9 cellular contexts compared by ENCODE assay signal in the genomic region with DNA sequence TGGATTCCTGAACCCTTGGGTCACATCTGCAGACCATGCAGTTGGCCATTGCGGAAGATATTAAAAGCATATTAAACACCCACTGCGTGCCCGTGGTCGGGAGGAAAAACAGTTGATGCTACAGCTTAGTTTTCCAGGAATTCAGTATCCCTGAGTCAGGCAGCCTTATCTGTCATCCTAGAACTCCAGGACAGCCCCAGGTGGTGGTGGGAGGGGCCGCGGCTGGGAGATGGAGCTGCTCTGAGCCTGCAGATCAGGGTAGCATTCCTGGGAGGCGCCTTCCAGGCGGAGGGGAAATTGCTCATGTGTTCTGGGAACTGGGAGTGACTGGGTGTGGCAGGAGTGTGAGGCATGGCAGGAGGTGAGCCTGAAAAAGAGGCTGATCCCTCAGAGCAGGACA.
DNase-seq lines count a peak whose midpoint lies in the region; ATAC-seq and TF ChIP-seq lines count a peak whose summit lies in the region.
"Had no signal": no experiment of that assay in that cellular context is flagged by ENCODE, and none has a peak within 500 bp of the region (broad histone marks: within the 10 kb centered on the region; RNA-seq: fewer than 3 reads in every experiment).

No MANE protein-coding gene starts in this region.

- peak overlapping the region in 4 of 11 experiments; percentile 11 to 44 (median 40); a peak in 3 of 22 replicates for H3K9ac ChIP-seq in BLaER1 treated with 17β-estradiol and CSF1 and Interleukin-3, amounts not matched to agents 10 nM and 100 nM

- no peaks in the 10 kb centered on the region for H3K27me3 ChIP-seq in BLaER1 treated with 17β-estradiol and CSF1 and Interleukin-3, amounts not matched to agents 10 nM and 100 nM

- H3K27ac ChIP-seq in BLaER1 treated with 17β-estradiol and CSF1 and Interleukin-3, amounts not matched to agents 10 nM and 100 nM, result peak overlapping the region in 9 of 11 experiments; percentile 2 to 87 (median 72); a peak in 14 of 22 replicates
- peak overlapping the region; percentile 87 for H3K27ac ChIP-seq in mesodermal cell (ENCODE audit: low read depth, low read length, severe bottlenecking)

- H3K36me3 ChIP-seq in BLaER1 treated with 17β-estradiol and CSF1 and Interleukin-3, amounts not matched to agents 10 nM and 100 nM, result peaks cover 12 to 32% (median 25%) of the 10 kb centered on the region in 11 experiments; a peak in 21 of 22 replicates
- H3K36me3 ChIP-seq in mesodermal cell (ENCODE audit: control insufficient read depth, insufficient read depth, low read length), result peaks cover 8% of the 10 kb centered on the region

- 33 to 46% methylated on average over 7 to 8 of the region's 8 CpGs for WGBS in mesodermal cell (ENCODE audit: insufficient coverage in 2 of 2), 2 experiments

- peak; percentile 8 for TF ChIP-seq CTCF in epithelial cell of esophagus (IDR thresholded peaks at IDR 0.05; ENCODE audit: insufficient read depth, low read depth, low read length, missing control alignments)

- H3K4me3 ChIP-seq in BLaER1 treated with 17β-estradiol and CSF1 and Interleukin-3, amounts not matched to agents 10 nM and 100 nM, result no peak overlapping the region
- H3K4me3 ChIP-seq in epithelial cell of esophagus (ENCODE audit: low read length), result no peak overlapping the region
- no peak overlapping the region for H3K4me3 ChIP-seq in mesodermal cell (ENCODE audit: extremely low read depth, insufficient read depth, low read length, poor library complexity, severe bottlenecking)

- peak; percentile 84 for DNase-seq in M059J (ENCODE audit: low read depth)
- peak; percentile 99 for DNase-seq in epithelial cell of esophagus (ENCODE audit: low read depth)
- no peak for DNase-seq in mucosa of gallbladder (ENCODE audit: low spot score)
- no peak for DNase-seq in NCI-H187 (lab: John Stamatoyannopoulos, UW)
- DNase-seq: activated CD4-positive, alpha-beta T cell treated with anti-CD3 and anti-CD28 coated beads, Interleukin-2, amount 50 U/mL, for 48 hours had no signal

- peaks cover 57 to 81% (median 63%) of the 10 kb centered on the region in 10 experiments for H3K4me1 ChIP-seq in BLaER1 treated with 17β-estradiol and CSF1 and Interleukin-3, amounts not matched to agents 10 nM and 100 nM
- peaks cover 21% of the 10 kb centered on the region for H3K4me1 ChIP-seq in mesodermal cell (ENCODE audit: control insufficient read depth, insufficient read depth, low read length, poor library complexity, severe bottlenecking)

- ATAC-seq in HG02610 (IDR thresholded peaks at IDR 0.05; ENCODE audit: unreplicated experiment) (no peak), GM21576 (IDR thresholded peaks at IDR 0.05; ENCODE audit: unreplicated experiment) (no peak)

- H3K4me2 ChIP-seq in BLaER1 treated with 17β-estradiol and CSF1 and Interleukin-3, amounts not matched to agents 10 nM and 100 nM, result peak overlapping the region; percentile 56 to 89 (median 77); a peak in 20 of 22 replicates

- H4K20me1 ChIP-seq in BLaER1 treated with 17β-estradiol and CSF1 and Interleukin-3, amounts not matched to agents 10 nM and 100 nM, result peaks cover 5 to 67% (median 28%) of the 10 kb centered on the region in 11 experiments; a peak in 16 of 22 replicates

- H3K9me3 ChIP-seq in BLaER1 treated with 17β-estradiol and CSF1 and Interleukin-3, amounts not matched to agents 10 nM and 100 nM (replicated peaks in 1 of 11), result no peaks in the 10 kb centered on the region
- H3K9me3 ChIP-seq in mesodermal cell (ENCODE audit: control insufficient read depth, low read length), result no peaks in the 10 kb centered on the region

Comparison
In these comparisons a context has a peak if more than half of its experiments do, and no peak if none do; other contexts are left out.
1. DNase-seq: peak in M059J (single experiment) and epithelial cell of esophagus (single experiment); none in mucosa of gallbladder (single experiment) and NCI-H187 (0 of 2).